ENCODE assay signal across 12 cellular contexts in the genomic region with DNA sequence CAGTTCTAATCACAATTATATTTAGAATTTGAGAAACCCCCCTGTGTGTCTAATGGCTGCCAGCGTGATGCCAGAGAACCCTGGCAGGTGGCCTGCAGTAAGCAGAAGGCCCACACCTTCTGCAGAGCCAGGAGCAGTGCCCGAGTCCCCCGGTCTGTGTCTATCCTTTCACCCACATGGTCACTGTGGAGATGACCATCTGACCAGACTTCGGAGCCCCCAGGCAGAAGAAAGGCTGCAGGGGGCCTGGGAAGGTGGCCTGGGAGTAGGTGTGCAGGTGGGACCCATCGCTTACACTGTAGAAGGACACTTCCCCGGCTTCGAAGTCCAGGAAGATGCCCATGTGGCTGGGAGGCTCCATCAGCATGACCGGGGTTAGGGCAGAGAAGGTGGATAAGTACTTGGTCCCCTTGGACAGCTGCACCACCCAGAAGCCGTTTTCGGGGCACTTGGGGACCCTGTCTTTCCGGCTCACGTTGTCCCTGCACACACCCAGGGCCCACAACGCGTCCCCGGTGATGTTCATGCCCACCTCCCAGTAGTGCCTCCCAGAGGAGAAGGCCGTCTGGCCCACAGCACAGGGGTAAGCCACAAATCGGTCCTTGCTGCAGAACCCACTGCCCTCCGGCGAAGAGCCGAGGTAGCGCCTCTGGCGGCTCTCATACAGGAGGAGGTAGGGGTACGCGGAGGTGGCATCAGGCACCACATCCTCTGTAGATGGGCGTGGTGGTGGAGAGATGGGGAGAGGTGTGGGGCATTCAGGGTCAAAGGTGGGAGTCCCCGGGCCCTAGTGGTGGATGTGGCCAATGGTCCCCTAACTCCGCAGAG. TPM values are rescaled to one million over a fixed set of nuclear protein-coding genes. Genes with fewer than 3 reads are reported as not detected.
A peak's percentile ranks its signal among the peaks of the same experiment; 100 is the strongest.
DNase-seq lines count a peak whose midpoint lies in the region; ATAC-seq and TF ChIP-seq lines count a peak whose summit lies in the region.
"Had no signal": no experiment of that assay in that cellular context is flagged by ENCODE, and none has a peak within 500 bp of the region (broad histone marks: within the 10 kb centered on the region; RNA-seq: fewer than 3 reads in every experiment).

No MANE protein-coding gene starts in this region.

- H3K18ac ChIP-seq in mesenchymal stem cell (ENCODE audit: low read depth in 1 of 2, low read length in 2 of 2) (peak overlapping the region in 1 of 2 experiments; percentile 14), mesendoderm (ENCODE audit: low read length) (no peak overlapping the region)

- peak overlapping the region in 1 of 2 experiments; percentile 47 for H2BK12ac ChIP-seq in mesenchymal stem cell (ENCODE audit: low read length in 2 of 2)

- no peak overlapping the region for H2BK15ac ChIP-seq in mesenchymal stem cell (ENCODE audit: low read depth, poor library complexity, severe bottlenecking)
- no peak overlapping the region for H2BK15ac ChIP-seq in mesendoderm (replicated peaks; ENCODE audit: low read depth)

- 96% methylated on average over 27 of the region's 27 CpGs for WGBS in mesenchymal stem cell
- WGBS in mesendoderm (ENCODE audit: extremely low coverage, insufficient coverage, low lambda C conversion rate): no CpG with 5 or more reads among the region's 27 CpGs

- peaks cover 27% of the 10 kb centered on the region for H3K79me2 ChIP-seq in mesendoderm (ENCODE audit: control insufficient read depth, insufficient read depth, low read length)

- in situ Hi-C loops in HAP-1 (cut with MboI; ENCODE audit: low sequenced_read_pairs): no loop called here

- no peak overlapping the region for H3K56ac ChIP-seq in mesendoderm (ENCODE audit: low read length)

- H3K4me3 ChIP-seq in AG04450 (ENCODE audit: low read depth, low read length) (peak overlapping the region; percentile 87), HAP-1 (peak overlapping the region; percentile 58), adipocyte (ENCODE audit: low read length) (peak overlapping the region; percentile 89), mesenchymal stem cell (ENCODE audit: insufficient read depth in 1 of 2, low read depth in 1 of 2, low read length in 2 of 2) (peak overlapping the region; percentile 35 to 99), mesendoderm (ENCODE audit: low read length) (no peak overlapping the region)

- POLR2A ChIA-PET in AG04450 (lab: Yijun Ruan, JAX): no interaction called here

- H3K23ac ChIP-seq in mesenchymal stem cell (ENCODE audit: low read length in 2 of 2) (no peak overlapping the region), mesendoderm (ENCODE audit: low read length) (no peak overlapping the region)

- TF ChIP-seq CTCF in AG04450 (IDR thresholded peaks at IDR 0.05; ENCODE audit: low read depth, low read length): no peak

- H3K27ac ChIP-seq in AG04450 (ENCODE audit: low read depth, low read length) (no peak overlapping the region), mesenchymal stem cell (ENCODE audit: low read length, poor library complexity, severe bottlenecking) (no peak overlapping the region), mesendoderm (ENCODE audit: low read depth, low read length) (no peak overlapping the region)

- H2BK120ac ChIP-seq in mesenchymal stem cell (ENCODE audit: low read depth, low read length): no peak overlapping the region
- H2BK120ac ChIP-seq in mesendoderm (ENCODE audit: low read depth, low read length): no peak overlapping the region

- H3K14ac ChIP-seq in mesenchymal stem cell (ENCODE audit: low read length in 2 of 2): no peak overlapping the region

- H3K36me3 ChIP-seq in HAP-1 (replicated peaks) (peaks cover 8% of the 10 kb centered on the region), adipocyte (ENCODE audit: control insufficient read depth, insufficient read depth, low read length, severe bottlenecking) (peaks cover 4% of the 10 kb centered on the region), mesenchymal stem cell (ENCODE audit: control insufficient read depth in 1 of 2, insufficient read depth in 2 of 2, low read depth in 1 of 2, low read length in 2 of 2) (peaks cover 14 to 39% of the 10 kb centered on the region in 2 experiments), mesendoderm (ENCODE audit: control insufficient read depth, insufficient read depth, low read length) (peaks cover 3% of the 10 kb centered on the region)

- no peak overlapping the region for H2AFZ ChIP-seq in mesenchymal stem cell (ENCODE audit: low read depth, low read length)

- H2BK5ac ChIP-seq in mesenchymal stem cell (ENCODE audit: low read depth, low read length, poor library complexity, severe bottlenecking) (no peak overlapping the region), mesendoderm (ENCODE audit: low read length) (no peak overlapping the region)

- H4K8ac ChIP-seq in mesenchymal stem cell (ENCODE audit: low read length) (peak overlapping the region; percentile 12), mesendoderm (ENCODE audit: low read depth, low read length) (no peak overlapping the region)

- H3K9me3 ChIP-seq in AG04450 (ENCODE audit: control insufficient read depth, insufficient read depth, low read length): no peaks in the 10 kb centered on the region; the same call in 1 of the 2 replicates
- H3K9me3 ChIP-seq in HAP-1: no peaks in the 10 kb centered on the region
- H3K9me3 ChIP-seq in adipocyte (ENCODE audit: control insufficient read depth, low read length): no peaks in the 10 kb centered on the region
- no peaks in the 10 kb centered on the region for H3K9me3 ChIP-seq in mesenchymal stem cell (ENCODE audit: control insufficient read depth, low read length)
- H3K9me3 ChIP-seq: neutrophil had no signal

- no peak overlapping the region for H3K4ac ChIP-seq in mesenchymal stem cell (ENCODE audit: low read depth in 1 of 2, low read length in 2 of 2)
- no peak overlapping the region for H3K4ac ChIP-seq in mesendoderm (ENCODE audit: low read depth, low read length)

- CTCF ChIA-PET in AG04450 (lab: Charles Lee): no interaction called here

- no peak for ATAC-seq in GM18502 (IDR thresholded peaks at IDR 0.05; ENCODE audit: poor library complexity, unreplicated experiment)
- no peak for ATAC-seq in GM18505 (IDR thresholded peaks at IDR 0.05; ENCODE audit: unreplicated experiment)

- peaks cover 27% of the 10 kb centered on the region for H3K79me1 ChIP-seq in mesenchymal stem cell (replicated peaks; ENCODE audit: low read length, poor library complexity, severe bottlenecking)
- peaks cover 17% of the 10 kb centered on the region for H3K79me1 ChIP-seq in mesendoderm (ENCODE audit: low read length)

- H4K5ac ChIP-seq in mesendoderm (ENCODE audit: low read length): no peak overlapping the region

- H2AK5ac ChIP-seq in mesenchymal stem cell (ENCODE audit: low read length, severe bottlenecking): peak overlapping the region; percentile 9
- H2AK5ac ChIP-seq in mesendoderm (ENCODE audit: low read length): no peak overlapping the region

- peak overlapping the region; percentile 69 for H3K4me2 ChIP-seq in mesenchymal stem cell (ENCODE audit: low read length, poor library complexity, severe bottlenecking)
- no peak overlapping the region for H3K4me2 ChIP-seq in mesendoderm (ENCODE audit: low read length)

- H4K91ac ChIP-seq in mesenchymal stem cell (ENCODE audit: low read length): no peak overlapping the region

- no peaks in the 10 kb centered on the region for H3K27me3 ChIP-seq in AG04450 (ENCODE audit: control insufficient read depth, insufficient read depth, low read length)
- H3K27me3 ChIP-seq in HAP-1 (ENCODE audit: low read depth): no peaks in the 10 kb centered on the region
- H3K27me3 ChIP-seq in adipocyte (replicated peaks; ENCODE audit: control insufficient read depth, insufficient read depth, low read length): no peaks in the 10 kb centered on the region
- no peaks in the 10 kb centered on the region for H3K27me3 ChIP-seq in mesenchymal stem cell (ENCODE audit: control insufficient read depth in 1 of 2, insufficient read depth in 1 of 2, low read length in 2 of 2)
- H3K27me3 ChIP-seq in mesendoderm (ENCODE audit: insufficient read depth, low read length, poor library complexity): no peaks in the 10 kb centered on the region
- H3K27me3 ChIP-seq: neutrophil had no signal

- no peak for TF ChIP-seq POLR2A in GM18505 (IDR thresholded peaks at IDR 0.05; ENCODE audit: borderline replicate concordance, extremely low read depth, insufficient read depth, insufficient read length)

- peaks cover 8% of the 10 kb centered on the region; the same call in 1 of the 2 replicates for H3K4me1 ChIP-seq in HAP-1
- H3K4me1 ChIP-seq in adipocyte (ENCODE audit: control insufficient read depth, insufficient read depth, low read length): peaks cover 32% of the 10 kb centered on the region
- peaks cover 35% of the 10 kb centered on the region for H3K4me1 ChIP-seq in mesenchymal stem cell (ENCODE audit: control insufficient read depth, insufficient read depth, low read depth, low read length)
- peaks cover 9% of the 10 kb centered on the region for H3K4me1 ChIP-seq in mesendoderm (ENCODE audit: control insufficient read depth, low read depth, low read length)

- DNase-seq in AG04450 (ENCODE audit: low read depth, low spot score) (no peak), HAP-1 (ENCODE audit: low spot score in 2 of 2) (no peak), adipocyte (ENCODE audit: low read depth) (no peak), mesenchymal stem cell (no peak), NCI-H2196 (lab: John Stamatoyannopoulos, UW; ENCODE audit: unreplicated experiment) (no peak), mesendoderm (no peak)
- DNase-seq: activated CD4-positive, alpha-beta T cell treated with anti-CD3 and anti-CD28 coated beads, Interleukin-2, amount 50 U/mL, for 1 hour; NCI-H510A had no signal

- H3K9ac ChIP-seq in adipocyte (ENCODE audit: low read length): no peak overlapping the region
- peak overlapping the region; percentile 90 for H3K9ac ChIP-seq in mesenchymal stem cell (ENCODE audit: low read length)
- no peak overlapping the region for H3K9ac ChIP-seq in mesendoderm (ENCODE audit: low read length)

RNA-seq across cellular contexts. Expression of a gene that starts 1.6 kb away (rescaled TPM):
- polyA plus RNA-seq in AG04450 (2011; rRNA removed): 5.7 and 6.1 TPM in 2 replicates
- polyA minus RNA-seq in AG04450 (2011; rRNA and poly(A)+ RNA removed): 9.1 and 10.7 TPM in 2 replicates
- 16.3 TPM for polyA plus RNA-seq in mesenchymal stem cell (2013, experiment 1 of 2)
- polyA plus RNA-seq in mesenchymal stem cell (2013, experiment 2 of 2): 15.1 TPM
- 15.8 TPM for polyA plus RNA-seq in mesendoderm (2013, experiment 1 of 2)
- polyA plus RNA-seq in mesendoderm (2013, experiment 2 of 2): 15.4 TPM

RNA-seq across cellular contexts. Expression of a gene that starts 8.4 kb away (rescaled TPM):
- polyA plus RNA-seq in AG04450 (2011; rRNA removed): 0.16 and 0.27 TPM in 2 replicates
- 0.52 and 0.92 TPM in 2 replicates for polyA minus RNA-seq in AG04450 (2011; rRNA and poly(A)+ RNA removed)
- polyA plus RNA-seq in mesenchymal stem cell (2013, experiment 1 of 2): 1.9 TPM
- 1.7 TPM for polyA plus RNA-seq in mesenchymal stem cell (2013, experiment 2 of 2)
- polyA plus RNA-seq in mesendoderm (2013, experiment 1 of 2): 1.4 TPM
- polyA plus RNA-seq in mesendoderm (2013, experiment 2 of 2): 1.1 TPM
- polyA plus RNA-seq: endothelial cell of umbilical vein had no signal
